ENCODE assay signal across 27 cellular contexts in the genomic region with DNA sequence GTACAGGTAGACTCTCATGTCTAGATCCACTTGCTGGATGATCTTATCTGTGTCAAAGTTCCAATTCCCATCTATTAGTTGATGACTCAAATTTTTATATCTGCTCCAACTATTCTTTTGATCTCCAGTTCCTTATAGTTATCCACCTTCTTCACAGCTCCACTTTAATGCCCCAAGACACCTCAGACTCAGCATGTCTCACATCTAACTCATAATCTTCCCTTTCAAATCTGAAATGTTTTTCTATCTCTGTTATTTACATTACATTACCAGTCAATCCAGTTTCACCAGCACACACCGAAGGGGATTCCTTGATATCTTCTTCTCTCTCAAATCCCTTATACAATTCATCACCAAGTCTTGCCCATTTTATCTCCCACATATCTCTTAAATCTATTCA.
"Had no signal": no experiment of that assay in that cellular context is flagged by ENCODE, and none has a peak within 500 bp of the region (broad histone marks: within the 10 kb centered on the region; RNA-seq: fewer than 3 reads in every experiment).

No MANE protein-coding gene starts in this region.

- H3K27ac ChIP-seq: body of pancreas, cardiac muscle cell, colonic mucosa, neural progenitor cell, right lobe of liver, thoracic aorta, upper lobe of left lung, vagina had no signal

- H3K27me3 ChIP-seq: body of pancreas, cardiac muscle cell, colonic mucosa, neural progenitor cell, right lobe of liver, upper lobe of left lung, vagina had no signal

- ATAC-seq: activated CD4-positive, alpha-beta T cell treated with anti-CD3 and anti-CD28 coated beads for 36 hours; activated T-cell treated with anti-CD3 and anti-CD28 coated beads, Interleukin-2, amount 50 U/mL, for 72 hours; body of pancreas; left cardiac atrium; naive thymus-derived CD8-positive, alpha-beta T cell; right lobe of liver; stimulated activated naive CD8-positive, alpha-beta T cell treated with anti-CD3 and anti-CD28 coated beads, Interleukin-15, Interleukin-2, amounts not matched to agents 100 U/mL and 50 U/mL, for 24 hours had no signal

- H3K4me1 ChIP-seq: colonic mucosa had no signal

- H3K4me3 ChIP-seq: body of pancreas, cardiac muscle cell, colonic mucosa, neural progenitor cell, right lobe of liver, thoracic aorta, upper lobe of left lung, vagina had no signal

- H3K4me3 Mint-ChIP-seq: activated CD4-positive, alpha-beta T cell treated with anti-CD3 and anti-CD28 coated beads for 36 hours; activated naive CD8-positive, alpha-beta T cell; activated T-cell treated with anti-CD3 and anti-CD28 coated beads, Interleukin-2, amount 50 U/mL, for 72 hours; neural progenitor cell had no signal

- H3K27me3 Mint-ChIP-seq: activated CD4-positive, alpha-beta T cell treated with anti-CD3 and anti-CD28 coated beads for 36 hours; activated naive CD8-positive, alpha-beta T cell; naive thymus-derived CD8-positive, alpha-beta T cell had no signal

- H3K27ac Mint-ChIP-seq: activated CD4-positive, alpha-beta T cell treated with anti-CD3 and anti-CD28 coated beads for 36 hours; activated naive CD8-positive, alpha-beta T cell; activated T-cell treated with anti-CD3 and anti-CD28 coated beads, Interleukin-2, amount 50 U/mL, for 72 hours; neural progenitor cell had no signal

- H3K36me3 ChIP-seq: cardiac muscle cell, colonic mucosa, neural progenitor cell, right lobe of liver, thoracic aorta, upper lobe of left lung, vagina had no signal

- DNase-seq: activated CD4-positive, alpha-beta T cell treated with anti-CD3 and anti-CD28 coated beads for 36 hours; activated CD4-positive, CD25-positive, alpha-beta regulatory T cell; activated naive CD4-positive, alpha-beta T cell; activated T-cell treated with anti-CD3 and anti-CD28 coated beads for 4 hours; activated T-cell treated with anti-CD3 and anti-CD28 coated beads, Interleukin-2, amount 50 U/mL, for 72 hours; aorta; body of pancreas; cerebellar nuclear complex; colonic mucosa; effector CD8-positive, alpha-beta T cell; head of caudate nucleus; hippocampal formation; left cardiac atrium; mammary epithelial cell; naive thymus-derived CD8-positive, alpha-beta T cell; posterior cingulate gyrus; right lobe of liver; stimulated activated CD4-positive, alpha-beta T cell treated with anti-CD3 and anti-CD28 coated beads, Interleukin-4, amount 100 ng/mL, for 1 hour; stimulated activated naive CD8-positive, alpha-beta T cell treated with anti-CD3 and anti-CD28 coated beads, Interleukin-15, Interleukin-2, amounts not matched to agents 100 U/mL and 50 U/mL, for 24 hours; T-helper 2 cell had no signal

- FAIRE-seq: keratinocyte had no signal

- H3K9me3 Mint-ChIP-seq: activated T-cell treated with anti-CD3 and anti-CD28 coated beads, Interleukin-2, amount 50 U/mL, for 72 hours; neural progenitor cell had no signal

- H3K9me3 ChIP-seq: body of pancreas, colonic mucosa, right lobe of liver, thoracic aorta, upper lobe of left lung, vagina had no signal
